ENCODE assay signal across 14 cellular contexts in genomic region chr6:151063339-151063738, GRCh38.
DNase-seq lines count a peak whose midpoint lies in the region; FAIRE-seq and TF ChIP-seq lines count a peak whose summit lies in the region.
"Had no signal": no experiment of that assay in that cellular context is flagged by ENCODE, and none has a peak within 500 bp of the region (broad histone marks: within the 10 kb centered on the region; RNA-seq: fewer than 3 reads in every experiment).

No MANE protein-coding gene starts in this region.

- no peak overlapping the region for H3K9ac ChIP-seq in liver (ENCODE audit: low read depth in 1 of 2, low read length in 2 of 2)

- 67% methylated on average over 3 of the region's 3 CpGs for WGBS in liver

- no peak overlapping the region for H3K27ac Mint-ChIP-seq in CD8-positive, alpha-beta memory T cell
- H3K27ac Mint-ChIP-seq: activated naive CD8-positive, alpha-beta T cell treated with anti-CD3 and anti-CD28 coated beads, Interleukin-2, amount 50 U/mL, for 24 hours; T-helper 2 cell treated with Interferon-gamma antibody and Interleukin-4, amounts not matched to agents 5 μg/mL and 100 μg/mL, for 36 hours had no signal

- H3K36me3 ChIP-seq in liver (ENCODE audit: control insufficient read depth in 4 of 4, insufficient read depth in 3 of 4, low read depth in 1 of 4, low read length in 3 of 4), result no peaks in the 10 kb centered on the region
- no peaks in the 10 kb centered on the region for H3K36me3 ChIP-seq in effector memory CD4-positive, alpha-beta T cell (ENCODE audit: control insufficient read depth, insufficient read depth, low read length)
- H3K36me3 ChIP-seq in CD8-positive, alpha-beta memory T cell (ENCODE audit: insufficient read depth, low read length), result no peaks in the 10 kb centered on the region
- H3K36me3 ChIP-seq: upper lobe of left lung had no signal

- POLR2A ChIA-PET in CD8-positive, alpha-beta memory T cell (lab: Charles Lee), result no interaction called here

- H3K27me3 Mint-ChIP-seq in CD8-positive, alpha-beta memory T cell, result no peaks in the 10 kb centered on the region
- H3K27me3 Mint-ChIP-seq: activated naive CD8-positive, alpha-beta T cell treated with anti-CD3 and anti-CD28 coated beads, Interleukin-2, amount 50 U/mL, for 24 hours had no signal

- no peak overlapping the region for H3K4me3 Mint-ChIP-seq in CD8-positive, alpha-beta memory T cell
- H3K4me3 Mint-ChIP-seq: activated naive CD8-positive, alpha-beta T cell treated with anti-CD3 and anti-CD28 coated beads, Interleukin-2, amount 50 U/mL, for 24 hours; T-helper 2 cell treated with Interferon-gamma antibody and Interleukin-4, amounts not matched to agents 5 μg/mL and 100 μg/mL, for 36 hours had no signal

- DNase-seq in AG10803 (ENCODE audit: low read depth) (peak; percentile 78), LoVo (ENCODE audit: low spot score) (peak; percentile 19), cardiac fibroblast (ENCODE audit: low read depth in 2 of 2) (peak; percentile 49 to 85), D721Med (ENCODE audit: insufficient read length, low spot score) (no peak)
- DNase-seq in activated naive CD4-positive, alpha-beta T cell treated with anti-CD3 and anti-CD28 coated beads, Interleukin-2, amount 50 U/mL, for 16 hours, result no peak
- no peak for DNase-seq in effector memory CD4-positive, alpha-beta T cell
- no peak for DNase-seq in CD8-positive, alpha-beta memory T cell
- DNase-seq: activated naive CD8-positive, alpha-beta T cell treated with anti-CD3 and anti-CD28 coated beads, Interleukin-2, amount 50 U/mL, for 24 hours; islet precursor cell; stimulated activated CD4-positive, alpha-beta T cell treated with anti-CD3 and anti-CD28 coated beads, Interleukin-12 subunit alpha, Interleukin-12 subunit beta, amount 100 ng/mL, for 4 hours; upper lobe of left lung had no signal

- CTCF ChIA-PET in CD8-positive, alpha-beta memory T cell (lab: Charles Lee), result no interaction called here

- peaks cover 0 to 27% (median 4%) of the 10 kb centered on the region in 4 donors for H3K4me1 ChIP-seq in liver (ENCODE audit: control insufficient read depth in 4 of 4, insufficient read depth in 4 of 4, low read length in 3 of 4)
- no peaks in the 10 kb centered on the region for H3K4me1 ChIP-seq in effector memory CD4-positive, alpha-beta T cell (ENCODE audit: control insufficient read depth, insufficient read depth, low read length, poor library complexity, severe bottlenecking)
- no peaks in the 10 kb centered on the region for H3K4me1 ChIP-seq in CD8-positive, alpha-beta memory T cell (ENCODE audit: insufficient read depth, low read length)

- H3K9me3 Mint-ChIP-seq in CD8-positive, alpha-beta memory T cell, result no peaks in the 10 kb centered on the region
- H3K9me3 Mint-ChIP-seq: activated naive CD8-positive, alpha-beta T cell treated with anti-CD3 and anti-CD28 coated beads, Interleukin-2, amount 50 U/mL, for 24 hours; T-helper 2 cell treated with Interferon-gamma antibody and Interleukin-4, amounts not matched to agents 5 μg/mL and 100 μg/mL, for 36 hours had no signal

- no peak for TF ChIP-seq CTCF in AG10803 (conservative IDR thresholded peaks at IDR 0.05; ENCODE audit: low read length)
- TF ChIP-seq CTCF in cardiac fibroblast (IDR thresholded peaks at IDR 0.05; ENCODE audit: low read depth, low read length), result no peak
- no peak for TF ChIP-seq CTCF in liver (IDR thresholded peaks at IDR 0.05; ENCODE audit: low read depth, low read length, missing input control)
- no peak for TF ChIP-seq CTCF in D721Med (IDR thresholded peaks at IDR 0.05; ENCODE audit: insufficient read depth, missing control alignments)

- H3K9me3 ChIP-seq in liver (ENCODE audit: control insufficient read depth in 4 of 4, low read length in 3 of 4), result no peaks in the 10 kb centered on the region
- H3K9me3 ChIP-seq in effector memory CD4-positive, alpha-beta T cell (ENCODE audit: control insufficient read depth, low read length), result no peaks in the 10 kb centered on the region
- no peaks in the 10 kb centered on the region for H3K9me3 ChIP-seq in CD8-positive, alpha-beta memory T cell (ENCODE audit: low read length)
- H3K9me3 ChIP-seq: upper lobe of left lung had no signal

- H3K36me3 Mint-ChIP-seq in CD8-positive, alpha-beta memory T cell, result no peaks in the 10 kb centered on the region

- H3K27me3 ChIP-seq in liver (ENCODE audit: control insufficient read depth in 4 of 4, insufficient read depth in 4 of 4, low read length in 3 of 4), result no peaks in the 10 kb centered on the region
- H3K27me3 ChIP-seq in effector memory CD4-positive, alpha-beta T cell (replicated peaks; ENCODE audit: control insufficient read depth, insufficient read depth, low read length, poor library complexity, severe bottlenecking), result no peaks in the 10 kb centered on the region
- H3K27me3 ChIP-seq in CD8-positive, alpha-beta memory T cell (ENCODE audit: insufficient read depth, low read length, poor library complexity, severe bottlenecking), result no peaks in the 10 kb centered on the region
- H3K27me3 ChIP-seq: upper lobe of left lung had no signal

- FAIRE-seq in D721Med (lab: Jason Lieb, UNC), result no peak

- H3K27ac ChIP-seq in liver (ENCODE audit: low read depth in 1 of 2, low read length in 2 of 2), result no peak overlapping the region
- H3K27ac ChIP-seq in effector memory CD4-positive, alpha-beta T cell (ENCODE audit: insufficient read depth, low read length, poor library complexity, severe bottlenecking), result no peak overlapping the region
- H3K27ac ChIP-seq in CD8-positive, alpha-beta memory T cell (ENCODE audit: low read depth, low read length), result no peak overlapping the region
- H3K27ac ChIP-seq: C4-2B, upper lobe of left lung had no signal

- H3K4me1 Mint-ChIP-seq in CD8-positive, alpha-beta memory T cell, result no peaks in the 10 kb centered on the region
- H3K4me1 Mint-ChIP-seq: activated naive CD8-positive, alpha-beta T cell treated with anti-CD3 and anti-CD28 coated beads, Interleukin-2, amount 50 U/mL, for 24 hours had no signal

- TF ChIP-seq RAD21 in liver (IDR thresholded peaks at IDR 0.05), result no peak

- H3K4me3 ChIP-seq in AG10803 (ENCODE audit: low read length) (no peak overlapping the region), cardiac fibroblast (replicated peaks in 1 of 2; ENCODE audit: low read depth in 2 of 2, low read length in 2 of 2) (no peak overlapping the region), liver (ENCODE audit: low read depth in 1 of 3, low read length in 3 of 3) (no peak overlapping the region)
- no peak overlapping the region for H3K4me3 ChIP-seq in effector memory CD4-positive, alpha-beta T cell (ENCODE audit: insufficient read depth, low read depth, low read length, poor library complexity, severe bottlenecking)
- no peak overlapping the region for H3K4me3 ChIP-seq in CD8-positive, alpha-beta memory T cell (ENCODE audit: low read length)
- H3K4me3 ChIP-seq: upper lobe of left lung had no signal

TF ChIP-seq in liver, 16 proteins besides CTCF, POLR2A, EP300 and RAD21:
- TF ChIP-seq JUND (IDR thresholded peaks at IDR 0.05) (peak in 1 of 2 donors; percentile 15), EGR1 (IDR thresholded peaks at IDR 0.05; ENCODE audit: low read depth in 2 of 2) (peak in 1 of 2 donors; percentile 28), ZBTB33 (IDR thresholded peaks at IDR 0.05) (no peak), RXRA (IDR thresholded peaks at IDR 0.05) (peak in 1 of 2 donors; percentile 6), YY1 (IDR thresholded peaks at IDR 0.05) (no peak), FOXA2 (IDR thresholded peaks at IDR 0.05) (no peak), SP1 (IDR thresholded peaks at IDR 0.05) (peak; percentile 29), HNF4A (conservative IDR thresholded peaks at IDR 0.05) (peak in 1 of 2 donors; percentile 13), HNF4G (IDR thresholded peaks at IDR 0.05) (no peak)

Comparison
In these comparisons a context has a peak if more than half of its experiments do, and no peak if none do; other contexts are left out.
1. DNase-seq: peak in AG10803 (single experiment), LoVo (single experiment) and cardiac fibroblast (2 of 2); none in activated naive CD4-positive, alpha-beta T cell treated with anti-CD3 and anti-CD28 coated beads, Interleukin-2, amount 50 U/mL, for 16 hours (single experiment), D721Med (single experiment), effector memory CD4-positive, alpha-beta T cell (0 of 3) and CD8-positive, alpha-beta memory T cell (0 of 5).